In the genomic region with DNA sequence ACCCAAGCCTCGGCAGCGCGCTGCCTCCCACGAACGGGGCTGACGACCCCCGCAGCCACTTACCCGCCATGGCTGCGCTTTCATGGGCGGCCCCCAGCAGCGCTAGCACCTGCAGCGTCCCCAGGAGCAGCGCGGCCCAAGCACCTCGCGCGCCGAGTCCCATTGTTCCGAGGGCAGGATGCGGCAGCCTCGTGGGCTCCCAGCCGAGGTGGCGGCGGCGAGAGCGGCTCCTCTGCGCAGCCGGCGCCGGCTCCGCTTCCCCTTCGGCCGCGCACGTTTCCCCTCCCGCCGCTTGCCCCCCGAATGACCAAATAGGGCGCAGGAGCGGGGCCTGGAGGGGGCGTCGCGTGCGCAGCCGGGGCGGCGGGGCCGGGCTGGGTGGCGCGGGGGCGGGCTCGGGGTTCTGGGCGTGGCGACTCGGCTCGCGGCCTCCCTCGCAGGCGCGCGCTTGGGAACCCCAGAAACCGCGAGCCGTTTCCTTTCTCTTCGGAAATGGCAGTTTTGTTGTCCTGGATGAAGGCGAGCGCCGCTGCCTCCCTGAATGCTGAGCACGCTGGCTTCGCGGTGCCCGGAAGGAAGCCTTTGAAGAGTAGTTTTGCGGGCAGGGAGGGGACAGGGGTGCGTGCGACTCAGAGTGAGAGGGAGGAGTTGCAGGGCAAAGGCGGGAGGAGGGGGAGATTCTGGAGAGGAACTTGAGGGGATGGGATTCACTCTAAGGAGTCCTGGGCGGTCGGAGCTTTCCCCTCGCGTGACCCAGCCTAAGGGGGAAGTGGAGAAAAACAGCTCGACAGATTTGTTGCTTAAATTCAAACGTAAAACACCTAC, we compare ENCODE assay signal across 8 cellular contexts. TPM values are rescaled to one million over a fixed set of nuclear protein-coding genes. Genes with fewer than 3 reads are reported as not detected.
DNase-seq lines count a peak whose midpoint lies in the region; ATAC-seq and TF ChIP-seq lines count a peak whose summit lies in the region.

A gene with protein sequence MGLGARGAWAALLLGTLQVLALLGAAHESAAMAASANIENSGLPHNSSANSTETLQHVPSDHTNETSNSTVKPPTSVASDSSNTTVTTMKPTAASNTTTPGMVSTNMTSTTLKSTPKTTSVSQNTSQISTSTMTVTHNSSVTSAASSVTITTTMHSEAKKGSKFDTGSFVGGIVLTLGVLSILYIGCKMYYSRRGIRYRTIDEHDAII (minus strand): TSS at position 305 of the 825 bp plus-strand sequence. CDS start 142 bp downstream, at position 163.

- CTCF ChIA-PET in activated naive CD4-positive, alpha-beta T cell treated with anti-CD3 and anti-CD28 coated beads for 36 hours (lab: Charles Lee) = interaction anchor here (0.8 to 6.8 kb wide), 12 partner anchors 10 to 62 kb away, joined by 3 to 58 read pairs (median 4); no protein-coding TSS in a partner anchor

- under 1% methylated on average over 39 of the region's 82 CpGs for WGBS in suprapubic skin

- H3K27ac ChIP-seq in SK-N-MC = peak within 1 kb of the TSS; percentile 81
- peak within 1 kb of the TSS; percentile 97 for H3K27ac ChIP-seq in suprapubic skin

- peak; percentile 46 for ATAC-seq in GM21786 (IDR thresholded peaks at IDR 0.05; ENCODE audit: unreplicated experiment)

- H3K27me3 ChIP-seq in suprapubic skin = no peaks in the 10 kb centered on the region

- intact Hi-C loops in activated naive CD4-positive, alpha-beta T cell treated with anti-CD3 and anti-CD28 coated beads for 36 hours (cut with micrococcal nuclease) = loop anchor here (1.0 to 5.0 kb wide), 10 partner anchors 14 to 160 kb away; partner anchors contain the start of genes BIRC2 and BIRC3

- peak within 1 kb of the TSS; percentile 84 for H3K9ac ChIP-seq in ES-I3 (ENCODE audit: low read depth, low read length)
- peak within 1 kb of the TSS; percentile 79 for H3K9ac ChIP-seq in SK-N-MC (ENCODE audit: insufficient read length)

- peaks cover 27% of the 10 kb centered on the region for H3K4me1 ChIP-seq in ES-I3 (ENCODE audit: insufficient read depth, low read length)
- H3K4me1 ChIP-seq in suprapubic skin = peaks cover 62% of the 10 kb centered on the region

- peak within 1 kb of the TSS; percentile 77 for H3K4me3 ChIP-seq in SK-N-MC
- H3K4me3 ChIP-seq in suprapubic skin = peak within 1 kb of the TSS; percentile 91

- no peaks in the 10 kb centered on the region for H3K36me3 ChIP-seq in ES-I3 (ENCODE audit: insufficient read depth, low read length)
- H3K36me3 ChIP-seq in SK-N-MC (ENCODE audit: insufficient read depth, low read length) = peaks cover 10% of the 10 kb centered on the region
- no peaks in the 10 kb centered on the region for H3K36me3 ChIP-seq in suprapubic skin

- DNase-seq in Kasumi-1 (lab: John Stamatoyannopoulos, UW) = peak; percentile 91 to 92
- DNase-seq in SK-N-MC (ENCODE audit: low read depth, low spot score) = no peak
- peak; percentile 94 for DNase-seq in activated naive CD4-positive, alpha-beta T cell treated with anti-CD3 and anti-CD28 coated beads for 36 hours
- peak; percentile 91 for DNase-seq in germinal center (ENCODE audit: low spot score)
- peak; percentile 54 for DNase-seq in occipital lobe (lab: John Stamatoyannopoulos, UW)
- DNase-seq in suprapubic skin (ENCODE audit: low spot score in 2 of 2) = peak; percentile 86 to 87

- no peaks in the 10 kb centered on the region for H3K27me3 Mint-ChIP-seq in activated naive CD4-positive, alpha-beta T cell treated with anti-CD3 and anti-CD28 coated beads for 36 hours (ENCODE audit: low read depth)

- H3K9me3 ChIP-seq in ES-I3 (ENCODE audit: control insufficient read depth, insufficient read depth, low read length) (no peaks in the 10 kb centered on the region), SK-N-MC (ENCODE audit: low read depth, low read length) (no peaks in the 10 kb centered on the region), suprapubic skin (no peaks in the 10 kb centered on the region)

- no peak for TF ChIP-seq EP300 in suprapubic skin (IDR thresholded peaks at IDR 0.05)

- no peak for TF ChIP-seq POLR2A in suprapubic skin (IDR thresholded peaks at IDR 0.05)

- peak within 1 kb of the TSS; percentile 89 for H3K4me3 Mint-ChIP-seq in activated naive CD4-positive, alpha-beta T cell treated with anti-CD3 and anti-CD28 coated beads for 36 hours

- H3K27ac Mint-ChIP-seq in activated naive CD4-positive, alpha-beta T cell treated with anti-CD3 and anti-CD28 coated beads for 36 hours = peak within 1 kb of the TSS; percentile 96

- no peak for TF ChIP-seq CTCF in suprapubic skin (IDR thresholded peaks at IDR 0.05)

- H3K9me3 Mint-ChIP-seq in activated naive CD4-positive, alpha-beta T cell treated with anti-CD3 and anti-CD28 coated beads for 36 hours = no peaks in the 10 kb centered on the region

- H3K36me3 Mint-ChIP-seq in activated naive CD4-positive, alpha-beta T cell treated with anti-CD3 and anti-CD28 coated beads for 36 hours (ENCODE audit: low read depth) = peaks cover 24% of the 10 kb centered on the region

- peaks cover 70% of the 10 kb centered on the region for H3K4me1 Mint-ChIP-seq in activated naive CD4-positive, alpha-beta T cell treated with anti-CD3 and anti-CD28 coated beads for 36 hours (ENCODE audit: low read depth)

RNA-seq across cellular contexts. Expression of the gene that starts here (rescaled TPM):
- 100 to 1,000 TPM; 232 to 255 TPM for total RNA-seq in activated naive CD4-positive, alpha-beta T cell treated with anti-CD3 and anti-CD28 coated beads for 36 hours
- 101 TPM for total RNA-seq in occipital lobe
- 100 to 1,000 TPM; 161 to 212 (median 197) TPM for total RNA-seq in suprapubic skin
